ENCODE assay signal across 6 cellular contexts in the genomic region with DNA sequence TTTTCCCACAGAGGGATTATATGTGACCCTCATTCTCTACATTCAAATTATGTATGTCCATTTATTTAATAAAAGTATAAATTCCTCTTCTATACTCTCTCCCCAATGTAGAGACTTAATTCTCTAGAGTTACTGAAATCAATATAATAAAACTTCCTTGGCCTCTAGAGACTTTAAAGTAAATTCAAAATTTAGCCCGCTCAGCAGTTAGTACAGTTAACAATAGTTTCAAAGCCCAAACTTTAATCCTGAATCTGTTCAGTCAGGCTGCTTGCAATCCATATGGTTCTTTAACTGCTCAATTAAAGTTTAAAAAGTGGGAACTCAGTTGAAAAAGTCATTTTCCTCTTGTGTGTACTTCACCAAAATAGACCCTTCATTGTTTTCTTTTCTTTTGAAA.
"Had no signal": no experiment of that assay in that cellular context is flagged by ENCODE, and none has a peak within 500 bp of the region (broad histone marks: within the 10 kb centered on the region; RNA-seq: fewer than 3 reads in every experiment).

No MANE protein-coding gene starts in this region.

- H3K9ac ChIP-seq: KMS-11 had no signal

- DNase-seq: KBM-7, KG1 had no signal

- H3K4me2 ChIP-seq: KMS-11 had no signal

- H3K4me3 ChIP-seq: K562 had no signal

- H3K27ac ChIP-seq: HL-60, KMS-11 had no signal

- FAIRE-seq: HTR-8/SVneo, K562 had no signal

- ATAC-seq: K562 had no signal
